Comparison of ENCODE assay signal across 8 cellular contexts in the genomic region with DNA sequence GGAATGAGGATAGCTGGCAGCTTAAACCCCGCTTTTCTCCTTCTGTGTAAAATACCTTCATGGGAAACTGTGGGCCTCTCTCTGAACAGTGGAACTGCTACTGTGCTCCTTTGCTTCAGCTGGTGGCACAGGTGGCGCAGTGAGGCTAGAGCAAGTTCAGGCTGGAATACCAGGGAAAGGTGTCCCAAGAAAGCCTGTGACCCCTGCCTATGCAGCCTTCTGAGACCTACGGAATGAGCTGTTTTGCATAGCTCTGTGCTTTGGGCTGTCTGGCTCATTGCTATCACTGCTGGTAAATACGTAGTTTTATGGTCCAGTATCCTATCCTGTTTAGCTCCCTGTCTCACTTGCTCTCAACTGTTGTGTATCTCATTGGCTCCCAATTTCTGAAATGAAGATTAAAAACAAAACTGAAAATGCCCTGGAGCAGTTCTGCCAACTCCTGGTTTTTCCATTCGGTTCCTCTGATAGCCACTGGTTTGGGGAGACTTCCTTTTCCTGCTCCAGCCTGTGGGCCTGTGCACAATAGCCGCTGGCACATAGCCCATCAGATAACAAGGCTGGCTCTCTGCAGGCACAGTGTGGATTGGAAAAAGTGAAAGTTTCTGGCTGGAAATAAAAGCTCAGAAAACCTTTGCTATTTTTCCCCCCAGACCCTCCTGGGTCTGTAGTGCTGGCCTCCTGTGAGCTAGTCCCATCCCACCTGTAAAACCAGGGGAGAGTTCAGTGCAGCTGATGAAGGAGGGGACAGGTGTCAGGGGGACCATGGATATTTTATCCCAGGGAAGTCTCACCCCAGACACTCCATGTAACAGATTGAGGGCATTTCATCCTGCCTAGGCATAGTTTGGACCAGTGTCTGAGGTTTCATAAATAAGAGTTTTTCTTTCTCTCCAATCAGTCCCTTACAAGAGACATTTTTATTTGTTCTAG. TPM values are rescaled to one million over a fixed set of nuclear protein-coding genes. Genes with fewer than 3 reads are reported as not detected.
DNase-seq lines count a peak whose midpoint lies in the region; ATAC-seq and FAIRE-seq lines count a peak whose summit lies in the region.

No MANE protein-coding gene starts in this region.

- no peaks in the 10 kb centered on the region for H3K27me3 Mint-ChIP-seq in naive thymus-derived CD8-positive, alpha-beta T cell
- no peaks in the 10 kb centered on the region for H3K27me3 Mint-ChIP-seq in T-cell

- peaks cover 2 to 6% of the 10 kb centered on the region in 2 donors for H3K36me3 ChIP-seq in esophagus (ENCODE audit: control insufficient read depth in 2 of 2, insufficient read depth in 2 of 2, low read length in 1 of 2)

- POLR2A ChIA-PET in naive thymus-derived CD8-positive, alpha-beta T cell (lab: Charles Lee): interaction anchor here (1.3 to 3.8 kb wide), 4 partner anchors 19 to 54 kb away, joined by 3 to 26 read pairs (median 4); a partner anchor contains a TSS
- POLR2A ChIA-PET in T-cell (lab: Charles Lee): no interaction called here

- peak overlapping the region in 1 of 10 donors; percentile 32 for H3K4me3 Mint-ChIP-seq in naive thymus-derived CD8-positive, alpha-beta T cell
- no peak overlapping the region for H3K4me3 Mint-ChIP-seq in T-cell

- DNase-seq in H4 (ENCODE audit: low spot score) (peak; percentile 92), RCC 7860 (ENCODE audit: low spot score) (peak; percentile 76), T-cell (no peak), D341Med (ENCODE audit: low spot score) (no peak)
- no peak for DNase-seq in naive thymus-derived CD8-positive, alpha-beta T cell

- H3K27me3 ChIP-seq in esophagus (ENCODE audit: control insufficient read depth in 1 of 2, insufficient read depth in 2 of 2, low read length in 2 of 2): no peaks in the 10 kb centered on the region

- CTCF ChIA-PET in T-cell (lab: Charles Lee): interaction anchor here in 1 of 2 donors (0.6 kb wide), 1 partner anchor 21 kb away, joined by 3 read pairs; no protein-coding TSS in a partner anchor

- H3K27ac Mint-ChIP-seq in naive thymus-derived CD8-positive, alpha-beta T cell: peak overlapping the region in 8 of 10 donors; percentile 34 to 88 (median 65)
- peak overlapping the region in 1 of 2 donors; percentile 73 for H3K27ac Mint-ChIP-seq in T-cell

- no peak for ATAC-seq in naive thymus-derived CD8-positive, alpha-beta T cell
- ATAC-seq in T-cell (replicated peaks in 1 of 4) (no peak), HG03571 (IDR thresholded peaks at IDR 0.05; ENCODE audit: unreplicated experiment) (no peak), HG03439 (IDR thresholded peaks at IDR 0.05; ENCODE audit: unreplicated experiment) (no peak)

- H3K4me3 ChIP-seq in esophagus (ENCODE audit: low read depth in 1 of 2, low read length in 2 of 2): no peak overlapping the region

- peak; percentile 70 for FAIRE-seq in RCC 7860 (lab: Jason Lieb, UNC)

- no peaks in the 10 kb centered on the region for H3K9me3 ChIP-seq in esophagus (ENCODE audit: control insufficient read depth in 2 of 2, insufficient read depth in 1 of 2, low read depth in 1 of 2, low read length in 1 of 2)

- peaks cover 4 to 29% (median 19%) of the 10 kb centered on the region in 4 donors for H3K4me1 Mint-ChIP-seq in naive thymus-derived CD8-positive, alpha-beta T cell
- H3K4me1 Mint-ChIP-seq in T-cell: peaks cover 24 to 33% (median 28%) of the 10 kb centered on the region in 3 donors

- WGBS in esophagus, 2 donors: 35 to 37% methylated on average over 6 of the region's 6 CpGs

- H3K36me3 Mint-ChIP-seq in naive thymus-derived CD8-positive, alpha-beta T cell: peaks cover 0 to 69% (median 2%) of the 10 kb centered on the region in 3 donors
- peaks cover 29% of the 10 kb centered on the region for H3K36me3 Mint-ChIP-seq in T-cell

- H3K9me3 Mint-ChIP-seq in naive thymus-derived CD8-positive, alpha-beta T cell: no peaks in the 10 kb centered on the region
- H3K9me3 Mint-ChIP-seq in T-cell: no peaks in the 10 kb centered on the region

- H3K4me1 ChIP-seq in esophagus (ENCODE audit: control insufficient read depth in 2 of 2, insufficient read depth in 2 of 2, low read length in 1 of 2): peaks cover 0 to 3% of the 10 kb centered on the region in 2 donors

- H3K27ac ChIP-seq in esophagus (ENCODE audit: low read depth in 2 of 2, low read length in 1 of 2): peak overlapping the region; percentile 59 to 66

RNA-seq across cellular contexts. Expression of a gene that starts 24.1 kb away (rescaled TPM):
- 20.3 and 27.8 TPM in 2 replicates for total RNA-seq in H4 (2014; rRNA removed; shearing (Covaris generic))
- polyA plus RNA-seq in esophagus: 1 to 10 TPM; 4.6 to 6.3 TPM
- 100 to 1,000 TPM; 936 to 980 TPM for total RNA-seq in naive thymus-derived CD8-positive, alpha-beta T cell
- 100 to 1,000 TPM; 390 to 700 (median 632) TPM for polyA plus RNA-seq in naive thymus-derived CD8-positive, alpha-beta T cell
- total RNA-seq in T-cell: 100 to 1,000 TPM; 534 to 851 (median 767) TPM

RNA-seq across cellular contexts. Expression of a gene that starts 53.7 kb away (rescaled TPM):
- total RNA-seq in H4 (2014; rRNA removed; shearing (Covaris generic)): 13.9 and 17.9 TPM in 2 replicates
- polyA plus RNA-seq in esophagus: 10 to 100 TPM; 10.5 to 12.1 TPM
- total RNA-seq in naive thymus-derived CD8-positive, alpha-beta T cell: 10 to 100 TPM; 77.5 to 82.8 TPM
- polyA plus RNA-seq in naive thymus-derived CD8-positive, alpha-beta T cell: 10 to 100 TPM; 23.8 to 47.4 (median 24.7) TPM
- total RNA-seq in T-cell: 10 to 100 TPM; 71.0 to 91.1 (median 85.4) TPM

Comparison
In these comparisons a context has a peak if more than half of its experiments do, and no peak if none do; other contexts are left out.
1. DNase-seq: peak in H4 (single experiment) and RCC 7860 (single experiment); none in naive thymus-derived CD8-positive, alpha-beta T cell (0 of 10), T-cell (0 of 34) and D341Med (single experiment).
2. RNA of a gene that starts 24.1 kb away (total RNA-seq): 936 to 980 TPM in naive thymus-derived CD8-positive, alpha-beta T cell and 534 to 851 TPM in T-cell; 20.3 to 27.8 TPM in H4; every median in the first group is over 10 times any median in the second.